8 cellular contexts compared by ENCODE assay signal in genomic region chr1:175319112-175319911, GRCh38.
DNase-seq lines count a peak whose midpoint lies in the region; ATAC-seq and TF ChIP-seq lines count a peak whose summit lies in the region.

No MANE protein-coding gene starts in this region.

- TF ChIP-seq CTCF in GM12874 (IDR thresholded peaks at IDR 0.05; ENCODE audit: insufficient read depth, low read depth, low read length), result peak; percentile 79

- ATAC-seq in HG02884 (IDR thresholded peaks at IDR 0.05; ENCODE audit: unreplicated experiment) (peak; percentile 80), left lobe of liver (peak; percentile 100), HG03571 (IDR thresholded peaks at IDR 0.05; ENCODE audit: unreplicated experiment) (no peak)

- DNase-seq in NCI-H2196 (lab: John Stamatoyannopoulos, UW; ENCODE audit: unreplicated experiment), result peak; percentile 42
- peak; percentile 60 for DNase-seq in activated CD4-positive, alpha-beta T cell treated with anti-CD3 and anti-CD28 coated beads for 1 hour
- peak; percentile 61 for DNase-seq in cerebellum (ENCODE audit: low spot score)
- DNase-seq in left lobe of liver (ENCODE audit: low spot score), result peak; percentile 77
- peak; percentile 68 for DNase-seq in stimulated activated CD4-positive, alpha-beta T cell treated with anti-CD3 and anti-CD28 coated beads, Interleukin-4, amount 100 ng/mL, for 1 hour
